In the genomic region with DNA sequence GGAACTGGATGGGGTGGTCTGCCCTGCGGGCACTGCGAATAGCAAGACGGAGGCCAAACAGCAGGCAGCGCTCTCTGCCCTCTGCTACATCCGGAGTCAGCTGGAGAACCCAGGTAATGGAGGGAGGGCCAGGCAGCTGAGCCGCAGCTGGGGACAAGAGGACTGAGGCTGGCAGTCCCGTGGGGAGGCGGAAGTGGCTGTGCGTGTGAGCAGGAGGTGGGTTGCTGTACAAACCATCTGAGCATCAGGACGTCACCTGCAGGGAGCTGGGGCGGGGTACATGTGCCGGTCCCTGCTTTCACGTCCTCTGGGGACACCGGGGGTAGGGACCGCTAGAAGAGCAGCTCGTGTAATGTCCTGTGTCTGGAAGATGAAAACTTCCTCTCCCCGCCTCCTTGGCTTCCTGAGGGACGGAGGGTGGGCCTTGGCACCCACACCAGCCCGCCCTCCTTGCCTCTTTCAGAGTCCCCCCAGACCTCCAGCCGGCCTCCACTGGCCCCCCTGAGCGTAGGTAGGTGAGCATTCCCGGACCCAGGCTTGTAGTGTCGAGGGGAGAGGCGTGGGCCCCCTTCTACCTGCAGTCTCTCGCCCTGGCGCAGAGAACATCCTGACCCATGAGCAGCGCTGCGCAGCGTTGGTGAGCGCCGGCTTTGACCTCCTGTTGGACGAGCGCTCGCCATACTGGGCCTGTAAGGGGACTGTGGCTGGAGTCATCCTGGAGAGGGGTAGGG, we compare ENCODE assay signal across 13 cellular contexts. TPM values are rescaled to one million over a fixed set of nuclear protein-coding genes. Genes with fewer than 3 reads are reported as not detected.
DNase-seq lines count a peak whose midpoint lies in the region; ATAC-seq and TF ChIP-seq lines count a peak whose summit lies in the region.
"Had no signal": no experiment of that assay in that cellular context is flagged by ENCODE, and none has a peak within 500 bp of the region (broad histone marks: within the 10 kb centered on the region; RNA-seq: fewer than 3 reads in every experiment).

No MANE protein-coding gene starts in this region.

- DNase-seq in DMS53 treated with DMSO at 0.1 percent for 48 hours (lab: John Stamatoyannopoulos, UW; ENCODE audit: unreplicated experiment) = peak; percentile 9
- no peak for DNase-seq in WERI-Rb-1
- DNase-seq in hepatocyte (ENCODE audit: low spot score) = peak; percentile 3
- DNase-seq in right atrium auricular region (ENCODE audit: low spot score) = no peak
- no peak for DNase-seq in EL
- DNase-seq in GM03348 (ENCODE audit: low spot score) = no peak
- DNase-seq: GDM1, NCI-H1930 had no signal

- 86% methylated on average over 34 of the region's 34 CpGs for WGBS in hepatocyte (ENCODE audit: low lambda C conversion rate, missing lambda C conversion rate)

- no peaks in the 10 kb centered on the region for H3K4me1 ChIP-seq in hepatocyte (ENCODE audit: insufficient read depth)
- no peaks in the 10 kb centered on the region for H3K4me1 ChIP-seq in right atrium auricular region

- H3K9me3 ChIP-seq in WERI-Rb-1 (ENCODE audit: severe bottlenecking) (no peaks in the 10 kb centered on the region), hepatocyte (ENCODE audit: low read depth) (no peaks in the 10 kb centered on the region), right atrium auricular region (no peaks in the 10 kb centered on the region)

- H3K27ac ChIP-seq in WERI-Rb-1 (no peak overlapping the region), hepatocyte (no peak overlapping the region), right atrium auricular region (no peak overlapping the region)

- no peak overlapping the region for H3K4me2 ChIP-seq in hepatocyte

- H3K36me3 ChIP-seq in WERI-Rb-1 (no peaks in the 10 kb centered on the region), hepatocyte (replicated peaks; ENCODE audit: insufficient read depth, low read depth) (no peaks in the 10 kb centered on the region), right atrium auricular region (no peaks in the 10 kb centered on the region)

- H3K27me3 ChIP-seq in WERI-Rb-1 (ENCODE audit: insufficient read depth, low read depth, severe bottlenecking) (no peaks in the 10 kb centered on the region), hepatocyte (no peaks in the 10 kb centered on the region), right atrium auricular region (no peaks in the 10 kb centered on the region)

- H3K79me2 ChIP-seq in hepatocyte = no peaks in the 10 kb centered on the region

- H4K20me1 ChIP-seq in hepatocyte (ENCODE audit: insufficient read depth, poor library complexity, severe bottlenecking) = no peaks in the 10 kb centered on the region

- no peak overlapping the region for H2AFZ ChIP-seq in hepatocyte

- TF ChIP-seq CTCF in WERI-Rb-1 (IDR thresholded peaks at IDR 0.05; ENCODE audit: low read depth, low read length) (0 out of 2 replicates have a peak, but pooled peaks have one; percentile 5), hepatocyte (IDR thresholded peaks at IDR 0.05; ENCODE audit: poor library complexity) (no peak), right atrium auricular region (IDR thresholded peaks at IDR 0.05) (no peak)

- no peaks in the 10 kb centered on the region for H3K9me2 ChIP-seq in hepatocyte (replicated peaks; ENCODE audit: insufficient read depth)

- peak; percentile 80 for ATAC-seq in HG02938 (IDR thresholded peaks at IDR 0.05; ENCODE audit: unreplicated experiment)
- no peak for ATAC-seq in HG02642 (IDR thresholded peaks at IDR 0.05; ENCODE audit: poor library complexity, unreplicated experiment)
- ATAC-seq: HCT116, sciatic nerve had no signal

- H3K4me3 ChIP-seq in WERI-Rb-1 (ENCODE audit: low read depth, low read length) (no peak overlapping the region), hepatocyte (no peak overlapping the region), right atrium auricular region (no peak overlapping the region)

RNA-seq across cellular contexts. Expression of a gene that starts 3.7 kb away (rescaled TPM):
- not detected in 2 replicates for total RNA-seq in hepatocyte
- 0.30 TPM in 1 of 2 replicates, not detected in the other for polyA plus RNA-seq in hepatocyte
- under 1 TPM in 1 of 2 donors, not detected in 1; 0.19 TPM for total RNA-seq in right atrium auricular region
- total RNA-seq: sciatic nerve had no signal

RNA-seq across cellular contexts. Expression of a gene that starts 7.8 kb away (rescaled TPM):
- total RNA-seq in hepatocyte = 30.2 and 32.8 TPM in 2 replicates
- 39.2 and 58.0 TPM in 2 replicates for polyA plus RNA-seq in hepatocyte
- total RNA-seq in right atrium auricular region = 10 to 100 TPM; 16.2 to 18.4 TPM

RNA-seq across cellular contexts. Expression of a gene that starts 45.2 kb away (rescaled TPM):
- not detected in 2 replicates for total RNA-seq in hepatocyte
- polyA plus RNA-seq in hepatocyte = not detected in 2 replicates
- not detected for total RNA-seq in right atrium auricular region
- total RNA-seq: sciatic nerve, urinary bladder had no signal
- polyA plus RNA-seq: urinary bladder had no signal

RNA-seq across cellular contexts. Expression of a gene that starts 49.5 kb away (rescaled TPM):
- total RNA-seq in hepatocyte (0.13 and 0.16 TPM in 2 replicates), right atrium auricular region (1 to 10 TPM in 1 of 2 donors, not detected in 1; 1.8 TPM)
- 0.12 and 0.31 TPM in 2 replicates for polyA plus RNA-seq in hepatocyte
- total RNA-seq: urinary bladder had no signal

RNA-seq across cellular contexts. Expression of a gene that starts 49.7 kb away (rescaled TPM):
- total RNA-seq in hepatocyte (24.9 and 26.7 TPM in 2 replicates), right atrium auricular region (10 to 100 TPM; 14.6 to 15.4 TPM)
- polyA plus RNA-seq in hepatocyte = 14.3 and 20.1 TPM in 2 replicates

Comparison
In these comparisons a context has a peak if more than half of its experiments do, and no peak if none do; other contexts are left out.
1. DNase-seq: peak in DMS53 treated with DMSO at 0.1 percent for 48 hours (single experiment) and hepatocyte (single experiment); none in WERI-Rb-1 (single experiment), right atrium auricular region (single experiment), EL (single experiment) and GM03348 (single experiment).